In genomic region chr13:109749365-109749764, GRCh38 we compare ENCODE assay signal across 28 cellular contexts.
"Had no signal": no experiment of that assay in that cellular context is flagged by ENCODE, and none has a peak within 500 bp of the region (broad histone marks: within the 10 kb centered on the region; RNA-seq: fewer than 3 reads in every experiment).

No MANE protein-coding gene starts in this region.

- H3K4me1 ChIP-seq: ascending aorta, body of pancreas had no signal

- H3K27ac ChIP-seq: ascending aorta, body of pancreas, Peyer's patch had no signal

- ATAC-seq: activated naive CD4-positive, alpha-beta T cell treated with anti-CD3 and anti-CD28 coated beads, Interleukin-2, amount 50 U/mL, for 72 hours; activated naive CD8-positive, alpha-beta T cell treated with anti-CD3 and anti-CD28 coated beads, Interleukin-2, amount 50 U/mL, for 24 hours; activated T-cell treated with anti-CD3 and anti-CD28 coated beads, Interleukin-2, amount 50 U/mL, for 4 hours; body of pancreas; WTC11 had no signal

- H3K27me3 ChIP-seq: ascending aorta, body of pancreas, Peyer's patch had no signal

- H3K4me3 ChIP-seq: ascending aorta, body of pancreas, Peyer's patch had no signal

- DNase-seq: activated CD4-positive, alpha-beta memory T cell treated with anti-CD3 and anti-CD28 coated beads for 36 hours; activated CD4-positive, alpha-beta T cell treated with anti-CD3 and anti-CD28 coated beads for 1 hour; activated CD4-positive, alpha-beta T cell treated with anti-CD3 and anti-CD28 coated beads, Interleukin-2, amount 10 ng/mL, durations not matched to agents 24 days and 14 days; activated CD8-positive, alpha-beta memory T cell treated with anti-CD3 and anti-CD28 coated beads for 24 hours; activated effector memory CD4-positive, alpha-beta T cell treated with anti-CD3 and anti-CD28 coated beads, Interleukin-2, amount 50 U/mL, for 16 hours; activated naive CD4-positive, alpha-beta T cell treated with Interleukin-2 at 50 U/mL for 16 hours; activated naive CD8-positive, alpha-beta T cell treated with anti-CD3 and anti-CD28 coated beads, Interleukin-2, amount 50 U/mL, for 24 hours; activated T-cell treated with anti-CD3 and anti-CD28 coated beads, Interleukin-2, amount 50 U/mL, for 4 hours; amniotic stem cell; body of pancreas; Kasumi-1; KBM-7; NCI-H1048; NCI-H1417 treated with DMSO at 0.1 percent for 48 hours; NCI-H1694; NCI-H2029; NCI-H2107; NCI-H345; NCI-H510A; NCI-H526 treated with DMSO at 0.1 percent for 48 hours; NK-92 treated with Interleukin-12 subunit alpha and Interleukin-12 subunit beta, amount 100 ng/mL, for 24 hours; OCI-M1; Peyer's patch; SIG-M5; SW 1271 had no signal

- H3K9me3 ChIP-seq: body of pancreas, Peyer's patch had no signal
